10 cellular contexts compared by ENCODE assay signal in genomic region chrX:118627084-118627758, GRCh38.
A peak's percentile ranks its signal among the peaks of the same experiment; 100 is the strongest.
DNase-seq lines count a peak whose midpoint lies in the region; ATAC-seq, FAIRE-seq and TF ChIP-seq lines count a peak whose summit lies in the region.
"Had no signal": no experiment of that assay in that cellular context is flagged by ENCODE, and none has a peak within 500 bp of the region (broad histone marks: within the 10 kb centered on the region; RNA-seq: fewer than 3 reads in every experiment).

No MANE protein-coding gene starts in this region.

- POLR2A ChIA-PET in WTC11 (lab: Charles Lee): interaction anchor here (0.6 kb wide), 1 partner anchor 560 kb away, joined by 4 read pairs; no protein-coding TSS in a partner anchor

- H3K9me3 ChIP-seq in ovary: no peaks in the 10 kb centered on the region
- H3K9me3 ChIP-seq: BLaER1 had no signal

- TF ChIP-seq POLR2A in ovary (IDR thresholded peaks at IDR 0.05): no peak

- no peak for FAIRE-seq in GM19239 (lab: Jason Lieb, UNC)

- CTCF ChIA-PET in WTC11 (lab: Charles Lee): interaction anchor here (1.5 to 1.8 kb wide), 3 partner anchors 25 to 180 kb away, joined by 3 to 6 read pairs (median 5); no protein-coding TSS in a partner anchor

- peak; percentile 30; the same call in 1 of the 2 replicates for ATAC-seq in WTC11
- ATAC-seq: naive thymus-derived CD4-positive, alpha-beta T cell had no signal

- H3K27ac ChIP-seq in ovary: no peak overlapping the region
- H3K27ac ChIP-seq: BLaER1 had no signal

- no peaks in the 10 kb centered on the region for H3K9me3 Mint-ChIP-seq in WTC11
- peaks cover 19% of the 10 kb centered on the region for H3K9me3 Mint-ChIP-seq in nephron progenitor cell
- H3K9me3 Mint-ChIP-seq: naive thymus-derived CD4-positive, alpha-beta T cell had no signal

- no peak for TF ChIP-seq EP300 in ovary (IDR thresholded peaks at IDR 0.05)

- H3K4me3 ChIP-seq in ovary: no peak overlapping the region
- H3K4me3 ChIP-seq: BLaER1 had no signal

- TF ChIP-seq CTCF in WTC11 (IDR thresholded peaks at IDR 0.05) (no peak), nephron progenitor cell (IDR thresholded peaks at IDR 0.05) (peak; percentile 16), ovary (IDR thresholded peaks at IDR 0.05) (no peak)

- no peaks in the 10 kb centered on the region for H3K27me3 ChIP-seq in ovary
- H3K27me3 ChIP-seq: BLaER1 had no signal

- in situ Hi-C loops in KBM-7 (cut with MboI; ENCODE audit: low pct_unique_long_range_greater_than_20kb, low sequenced_read_pairs): no loop called here

- H3K4me3 Mint-ChIP-seq in WTC11 (no peak overlapping the region), nephron progenitor cell (no peak overlapping the region)
- H3K4me3 Mint-ChIP-seq: naive thymus-derived CD4-positive, alpha-beta T cell had no signal

- H3K27me3 Mint-ChIP-seq in WTC11 (ENCODE audit: low read depth) (no peaks in the 10 kb centered on the region), nephron progenitor cell (ENCODE audit: low read depth, poor library complexity) (no peaks in the 10 kb centered on the region)
- H3K27me3 Mint-ChIP-seq: naive thymus-derived CD4-positive, alpha-beta T cell had no signal

- H3K36me3 Mint-ChIP-seq in WTC11: peaks cover 5% of the 10 kb centered on the region; the same call in 1 of the 2 replicates
- peaks cover 21% of the 10 kb centered on the region for H3K36me3 Mint-ChIP-seq in nephron progenitor cell (ENCODE audit: low read depth)

- WGBS in ovary, 3 donors: 45 to 48% (median 46%) methylated on average over 5 of the region's 5 CpGs

- no peaks in the 10 kb centered on the region for H3K36me3 ChIP-seq in ovary

- H3K4me1 Mint-ChIP-seq in WTC11: no peaks in the 10 kb centered on the region
- H3K4me1 Mint-ChIP-seq in nephron progenitor cell: no peaks in the 10 kb centered on the region

- peak; percentile 27 for DNase-seq in NCI-H1436 (lab: John Stamatoyannopoulos, UW)
- DNase-seq in NCI-H1436 treated with DMSO at 0.1 percent for 48 hours (lab: John Stamatoyannopoulos, UW): no peak
- peak; percentile 63 for DNase-seq in KBM-7
- DNase-seq in WTC11 (ENCODE audit: low spot score): no peak
- no peak for DNase-seq in nephron progenitor cell
- DNase-seq in GM19239 (ENCODE audit: insufficient read length, low spot score): no peak
- DNase-seq in ovary: no peak
- no peak for DNase-seq in epidermal melanocyte (ENCODE audit: insufficient read length, low spot score)
- DNase-seq: naive thymus-derived CD4-positive, alpha-beta T cell had no signal

- intact Hi-C loops in ovary (cut with DNase I): no loop called here

- no peaks in the 10 kb centered on the region for H3K4me1 ChIP-seq in ovary (ENCODE audit: insufficient read depth)

- no peak overlapping the region for H3K27ac Mint-ChIP-seq in WTC11
- no peak overlapping the region for H3K27ac Mint-ChIP-seq in nephron progenitor cell

TF ChIP-seq in WTC11, 78 proteins besides CTCF, POLR2A, EP300 and RAD21:
- TF ChIP-seq FOXJ3 (CRISPR knock-in tag; IDR thresholded peaks at IDR 0.05; ENCODE audit: borderline replicate concordance) (no peak), ZNF425 (CRISPR knock-in tag; conservative IDR thresholded peaks at IDR 0.05) (no peak), NFATC4 (CRISPR knock-in tag; IDR thresholded peaks at IDR 0.05) (no peak), GRHL2 (CRISPR knock-in tag; IDR thresholded peaks at IDR 0.05; ENCODE audit: insufficient replicate concordance, severe bottlenecking) (no peak), E2F4 (CRISPR knock-in tag; IDR thresholded peaks at IDR 0.05; ENCODE audit: borderline replicate concordance, low read depth) (no peak), ZMAT4 (CRISPR knock-in tag; IDR thresholded peaks at IDR 0.05) (no peak), AR (CRISPR knock-in tag; IDR thresholded peaks at IDR 0.05) (no peak), ZSCAN18 (CRISPR knock-in tag; IDR thresholded peaks at IDR 0.05) (no peak), CREM (CRISPR knock-in tag; IDR thresholded peaks at IDR 0.05) (no peak)

Comparison
In these comparisons a context has a peak if more than half of its experiments do, and no peak if none do; other contexts are left out.
1. DNase-seq: peak in NCI-H1436 (single experiment) and KBM-7 (single experiment); none in NCI-H1436 treated with DMSO at 0.1 percent for 48 hours (single experiment), WTC11 (single experiment), nephron progenitor cell (single experiment), GM19239 (single experiment), ovary (0 of 5) and epidermal melanocyte (single experiment).